ENCODE assay signal across 1 cellular context in genomic region chr11:37500425-37500824, GRCh38.
TF ChIP-seq lines count a peak whose summit lies in the region.

No MANE protein-coding gene starts in this region.

TF ChIP-seq in HepG2, 621 proteins besides CTCF, POLR2A, EP300 and RAD21 (continued from another document):
- no peak for TF ChIP-seq BORCS8-MEF2B (CRISPR knock-in tag; IDR thresholded peaks at IDR 0.05)
- no peak for TF ChIP-seq STAT6 (CRISPR knock-in tag; IDR thresholded peaks at IDR 0.05; ENCODE audit: borderline replicate concordance)
TF ChIP-seq in HepG2: peak in this region for 0.
